In genomic region chr6:32835167-32835893, GRCh38 we compare ENCODE assay signal across 27 cellular contexts. TPM values are rescaled to one million over a fixed set of nuclear protein-coding genes. Genes with fewer than 3 reads are reported as not detected.
A peak's percentile ranks its signal among the peaks of the same experiment; 100 is the strongest.
DNase-seq lines count a peak whose midpoint lies in the region; ATAC-seq, FAIRE-seq and TF ChIP-seq lines count a peak whose summit lies in the region.
"Had no signal": no experiment of that assay in that cellular context is flagged by ENCODE, and none has a peak within 500 bp of the region (broad histone marks: within the 10 kb centered on the region; RNA-seq: fewer than 3 reads in every experiment).

No MANE protein-coding gene starts in this region.

- peaks cover 70% of the 10 kb centered on the region for H3K4me1 Mint-ChIP-seq in activated CD4-positive, alpha-beta T cell treated with anti-CD3 and anti-CD28 coated beads, Interleukin-2, amount 10 ng/mL, durations not matched to agents 24 days and 14 days
- H3K4me1 Mint-ChIP-seq in CD8-positive, alpha-beta memory T cell = peaks cover 70 to 85% (median 73%) of the 10 kb centered on the region in 3 donors
- H3K4me1 Mint-ChIP-seq in activated naive CD8-positive, alpha-beta T cell (ENCODE audit: low read depth) = peaks cover 79% of the 10 kb centered on the region
- H3K4me1 Mint-ChIP-seq in neural crest cell = peaks cover 12% of the 10 kb centered on the region

- peak overlapping the region; percentile 56 for H3K4me3 Mint-ChIP-seq in activated CD4-positive, alpha-beta T cell treated with anti-CD3 and anti-CD28 coated beads, Interleukin-2, amount 10 ng/mL, durations not matched to agents 24 days and 14 days
- peak overlapping the region in 5 of 7 donors; percentile 9 to 96 (median 91) for H3K4me3 Mint-ChIP-seq in CD8-positive, alpha-beta memory T cell
- H3K4me3 Mint-ChIP-seq in activated naive CD8-positive, alpha-beta T cell = peak overlapping the region; percentile 92
- peak overlapping the region; percentile 68 for H3K4me3 Mint-ChIP-seq in neural crest cell

- POLR2A ChIA-PET in CD8-positive, alpha-beta memory T cell (lab: Charles Lee) = interaction anchor here (0.6 kb wide), 1 partner anchor 19 kb away, joined by 3 read pairs; the partner anchor contains the start of genes PSMB9 and TAP1

- H3K27ac Mint-ChIP-seq in activated CD4-positive, alpha-beta T cell treated with anti-CD3 and anti-CD28 coated beads, Interleukin-2, amount 10 ng/mL, durations not matched to agents 24 days and 14 days = no peak overlapping the region
- peak overlapping the region in 7 of 8 donors; percentile 11 to 100 (median 81) for H3K27ac Mint-ChIP-seq in CD8-positive, alpha-beta memory T cell
- peak overlapping the region; percentile 100 for H3K27ac Mint-ChIP-seq in activated naive CD8-positive, alpha-beta T cell
- H3K27ac Mint-ChIP-seq in neural crest cell (ENCODE audit: unreplicated experiment) = no peak overlapping the region

- H3K9me3 ChIP-seq in CD8-positive, alpha-beta memory T cell (ENCODE audit: low read length) = no peaks in the 10 kb centered on the region
- no peaks in the 10 kb centered on the region for H3K9me3 ChIP-seq in ovary
- H3K9me3 ChIP-seq: BE2C, left lung, MG63, neutrophil had no signal

- FAIRE-seq in GM12892 (lab: Jason Lieb, UNC) = no peak
- FAIRE-seq: A204.1, bronchial epithelial cell, D721Med, GM18507 had no signal

- ATAC-seq in GM21825 (IDR thresholded peaks at IDR 0.05; ENCODE audit: unreplicated experiment) = no peak
- ATAC-seq: left lung had no signal

- intact Hi-C loops in activated CD4-positive, alpha-beta T cell treated with anti-CD3 and anti-CD28 coated beads, Interleukin-2, amount 10 ng/mL, durations not matched to agents 24 days and 14 days (cut with micrococcal nuclease) = no loop called here
- intact Hi-C loops in ovary (cut with DNase I) = loop anchor here in 2 of 4 donors (5.0 kb wide), 1 partner anchor 37 kb away; no protein-coding TSS in a partner anchor

- peaks cover 78% of the 10 kb centered on the region for H3K36me3 Mint-ChIP-seq in activated CD4-positive, alpha-beta T cell treated with anti-CD3 and anti-CD28 coated beads, Interleukin-2, amount 10 ng/mL, durations not matched to agents 24 days and 14 days (ENCODE audit: low read depth)
- peaks cover 18 to 83% (median 28%) of the 10 kb centered on the region in 3 donors for H3K36me3 Mint-ChIP-seq in CD8-positive, alpha-beta memory T cell
- peaks cover 38% of the 10 kb centered on the region for H3K36me3 Mint-ChIP-seq in activated naive CD8-positive, alpha-beta T cell
- H3K36me3 Mint-ChIP-seq in neural crest cell (ENCODE audit: low read depth) = no peaks in the 10 kb centered on the region

- TF ChIP-seq CTCF in neural crest cell (conservative IDR thresholded peaks at IDR 0.05) = no peak
- TF ChIP-seq CTCF in ovary (IDR thresholded peaks at IDR 0.05) = no peak

- no peaks in the 10 kb centered on the region for H3K27me3 Mint-ChIP-seq in activated CD4-positive, alpha-beta T cell treated with anti-CD3 and anti-CD28 coated beads, Interleukin-2, amount 10 ng/mL, durations not matched to agents 24 days and 14 days
- H3K27me3 Mint-ChIP-seq in CD8-positive, alpha-beta memory T cell = no peaks in the 10 kb centered on the region
- no peaks in the 10 kb centered on the region for H3K27me3 Mint-ChIP-seq in activated naive CD8-positive, alpha-beta T cell
- peaks cover 6% of the 10 kb centered on the region for H3K27me3 Mint-ChIP-seq in neural crest cell (ENCODE audit: low read depth)

- H3K4me3 ChIP-seq in CD8-positive, alpha-beta memory T cell (ENCODE audit: low read length) = no peak overlapping the region
- H3K4me3 ChIP-seq in ovary = no peak overlapping the region
- H3K4me3 ChIP-seq: left lung, MG63, smooth muscle cell had no signal

- DNase-seq in activated CD4-positive, alpha-beta T cell treated with anti-CD3 and anti-CD28 coated beads, Interleukin-2, amount 10 ng/mL, durations not matched to agents 24 days and 14 days = peak; percentile 56
- no peak for DNase-seq in activated CD4-positive, alpha-beta T cell treated with anti-CD3 and anti-CD28 coated beads, Interleukin-2, amount 50 U/mL, for 48 hours
- DNase-seq in CD8-positive, alpha-beta memory T cell = no peak
- DNase-seq in neural crest cell (ENCODE audit: low read depth, low spot score) (no peak), ovary (no peak), GM12892 (ENCODE audit: insufficient read length) (no peak)
- DNase-seq: activated CD8-positive, alpha-beta memory T cell treated with anti-CD3 and anti-CD28 coated beads, Interleukin-2, amount 50 U/mL, for 48 hours; BE2C; cortex of kidney; EL; glutamatergic neuron; IMR-90; left lung; MG63; NCI-H1436 treated with DMSO at 0.1 percent for 48 hours; NCI-H524; stimulated activated CD4-positive, alpha-beta T cell treated with anti-CD3 and anti-CD28 coated beads, Interleukin-4, amount 100 ng/mL, for 1 hour; T1000 had no signal

- peaks cover 49% of the 10 kb centered on the region for H3K4me1 ChIP-seq in CD8-positive, alpha-beta memory T cell (ENCODE audit: insufficient read depth, low read length)
- peaks cover 4% of the 10 kb centered on the region for H3K4me1 ChIP-seq in ovary (ENCODE audit: insufficient read depth)

- WGBS in ovary, 3 donors = 94% methylated on average over 16 of the region's 16 CpGs

- H3K9me3 Mint-ChIP-seq in activated CD4-positive, alpha-beta T cell treated with anti-CD3 and anti-CD28 coated beads, Interleukin-2, amount 10 ng/mL, durations not matched to agents 24 days and 14 days = peaks cover 5% of the 10 kb centered on the region
- no peaks in the 10 kb centered on the region for H3K9me3 Mint-ChIP-seq in CD8-positive, alpha-beta memory T cell
- no peaks in the 10 kb centered on the region for H3K9me3 Mint-ChIP-seq in activated naive CD8-positive, alpha-beta T cell (ENCODE audit: low read depth)
- H3K9me3 Mint-ChIP-seq in neural crest cell = no peaks in the 10 kb centered on the region

- no peak overlapping the region for H3K27ac ChIP-seq in CD8-positive, alpha-beta memory T cell (ENCODE audit: low read depth, low read length)
- no peak overlapping the region for H3K27ac ChIP-seq in ovary
- H3K27ac ChIP-seq: HL-60, left lung, neutrophil had no signal

- H3K36me3 ChIP-seq in CD8-positive, alpha-beta memory T cell (ENCODE audit: insufficient read depth, low read length) = peaks cover 55% of the 10 kb centered on the region
- H3K36me3 ChIP-seq in ovary = no peaks in the 10 kb centered on the region
- H3K36me3 ChIP-seq: BE2C had no signal

- no peaks in the 10 kb centered on the region for H3K27me3 ChIP-seq in CD8-positive, alpha-beta memory T cell (ENCODE audit: insufficient read depth, low read length, poor library complexity, severe bottlenecking)
- H3K27me3 ChIP-seq in ovary = no peaks in the 10 kb centered on the region
- H3K27me3 ChIP-seq: BE2C, left lung, MG63, neutrophil had no signal

- TF ChIP-seq POLR2A in ovary (IDR thresholded peaks at IDR 0.05) = no peak
- TF ChIP-seq POLR2A in GM12892 (IDR thresholded peaks at IDR 0.05; ENCODE audit: low read depth, low read length) = no peak

- CTCF ChIA-PET in CD8-positive, alpha-beta memory T cell (lab: Charles Lee) = interaction anchor here (1.1 to 3.2 kb wide), 2 partner anchors 33 to 149 kb away, joined by 6 to 16 read pairs; no protein-coding TSS in a partner anchor

- no peak for TF ChIP-seq EP300 in ovary (IDR thresholded peaks at IDR 0.05)

RNA-seq across cellular contexts. Expression of gene TAP2, which starts 3.2 kb away (rescaled TPM):
- total RNA-seq in activated CD4-positive, alpha-beta T cell treated with anti-CD3 and anti-CD28 coated beads, Interleukin-2, amount 10 ng/mL, durations not matched to agents 24 days and 14 days = 152 and 163 TPM in 2 replicates
- total RNA-seq in CD8-positive, alpha-beta memory T cell = 100 to 1,000 TPM; 221 to 228 TPM
- 35.8 TPM for polyA plus RNA-seq in CD8-positive, alpha-beta memory T cell
- total RNA-seq in neural crest cell (18.0 and 18.2 TPM in 2 replicates), ovary (10 to 100 TPM in 6 of 7 donors, 1 to 10 TPM in 1; 8.9 to 23.8 (median 18.6) TPM)
- polyA plus RNA-seq in ovary = 10 to 100 TPM; 13.9 to 16.5 TPM
- 45.5 TPM for polyA plus RNA-seq in GM12892 (2012; ENCODE audit: missing spikeins)

RNA-seq across cellular contexts. Expression of gene PSMB8, which starts 8.5 kb away (rescaled TPM):
- total RNA-seq in activated CD4-positive, alpha-beta T cell treated with anti-CD3 and anti-CD28 coated beads, Interleukin-2, amount 10 ng/mL, durations not matched to agents 24 days and 14 days = 342 and 353 TPM in 2 replicates
- 100 to 1,000 TPM; 311 to 326 TPM for total RNA-seq in CD8-positive, alpha-beta memory T cell
- polyA plus RNA-seq in CD8-positive, alpha-beta memory T cell = 422 TPM
- 1.1 and 1.7 TPM in 2 replicates for total RNA-seq in neural crest cell
- total RNA-seq in ovary = 10 to 100 TPM; 28.9 to 44.8 (median 36.0) TPM
- 100 to 1,000 TPM in 1 of 2 donors, 10 to 100 TPM in 1; 62.2 to 103 TPM for polyA plus RNA-seq in ovary
- polyA plus RNA-seq in GM12892 (2012; ENCODE audit: missing spikeins) = 358 TPM

RNA-seq across cellular contexts. Expression of gene TAP1, which starts 18.2 kb away (rescaled TPM):
- 275 and 283 TPM in 2 replicates for total RNA-seq in activated CD4-positive, alpha-beta T cell treated with anti-CD3 and anti-CD28 coated beads, Interleukin-2, amount 10 ng/mL, durations not matched to agents 24 days and 14 days
- 100 to 1,000 TPM; 394 to 407 TPM for total RNA-seq in CD8-positive, alpha-beta memory T cell
- polyA plus RNA-seq in CD8-positive, alpha-beta memory T cell = 396 TPM
- 2.7 and 2.8 TPM in 2 replicates for total RNA-seq in neural crest cell
- 10 to 100 TPM; 17.7 to 30.7 (median 23.3) TPM for total RNA-seq in ovary
- 10 to 100 TPM; 22.7 to 48.4 TPM for polyA plus RNA-seq in ovary
- 151 TPM for polyA plus RNA-seq in GM12892 (2012; ENCODE audit: missing spikeins)

RNA-seq across cellular contexts. Expression of gene HLA-DOB, which starts 18.5 kb away (rescaled TPM):
- total RNA-seq in activated CD4-positive, alpha-beta T cell treated with anti-CD3 and anti-CD28 coated beads, Interleukin-2, amount 10 ng/mL, durations not matched to agents 24 days and 14 days = 2.8 and 4.2 TPM in 2 replicates
- under 1 TPM; 0.77 to 0.97 TPM for total RNA-seq in CD8-positive, alpha-beta memory T cell
- polyA plus RNA-seq in CD8-positive, alpha-beta memory T cell = 0.62 TPM
- 0.28 TPM in 1 of 2 replicates, not detected in the other for total RNA-seq in neural crest cell
- 1 to 10 TPM in 2 of 7 donors, under 1 TPM in 4, not detected in 1; 0.28 to 4.6 (median 0.73) TPM for total RNA-seq in ovary
- polyA plus RNA-seq in ovary = 1 to 10 TPM in 1 of 2 donors, under 1 TPM in 1; 0.24 to 1.6 TPM
- 71.9 TPM for polyA plus RNA-seq in GM12892 (2012; ENCODE audit: missing spikeins)
- polyA plus RNA-seq: smooth muscle cell had no signal

RNA-seq across cellular contexts. Expression of gene PSMB9, which starts 18.7 kb away (rescaled TPM):
- total RNA-seq in activated CD4-positive, alpha-beta T cell treated with anti-CD3 and anti-CD28 coated beads, Interleukin-2, amount 10 ng/mL, durations not matched to agents 24 days and 14 days = 249 and 257 TPM in 2 replicates
- 100 to 1,000 TPM; 245 to 255 TPM for total RNA-seq in CD8-positive, alpha-beta memory T cell
- 597 TPM for polyA plus RNA-seq in CD8-positive, alpha-beta memory T cell
- not detected in 2 replicates for total RNA-seq in neural crest cell
- total RNA-seq in ovary = 10 to 100 TPM in 6 of 7 donors, 1 to 10 TPM in 1; 9.5 to 28.3 (median 20.4) TPM
- polyA plus RNA-seq in ovary = 10 to 100 TPM; 23.6 to 30.7 TPM
- polyA plus RNA-seq in GM12892 (2012; ENCODE audit: missing spikeins) = 286 TPM
- total RNA-seq: smooth muscle cell had no signal

Comparison
In these comparisons a context has a peak if more than half of its experiments do, and no peak if none do; other contexts are left out.
1. H3K27ac Mint-ChIP-seq: peak in CD8-positive, alpha-beta memory T cell (7 of 8) and activated naive CD8-positive, alpha-beta T cell (single experiment); none in activated CD4-positive, alpha-beta T cell treated with anti-CD3 and anti-CD28 coated beads, Interleukin-2, amount 10 ng/mL, durations not matched to agents 24 days and 14 days (single experiment) and neural crest cell (single experiment).
2. RNA of gene PSMB8, which starts 8.5 kb away (total RNA-seq): 342 to 353 TPM in activated CD4-positive, alpha-beta T cell treated with anti-CD3 and anti-CD28 coated beads, Interleukin-2, amount 10 ng/mL, durations not matched to agents 24 days and 14 days, 311 to 326 TPM in CD8-positive, alpha-beta memory T cell and 28.9 to 44.8 TPM in ovary; 1.1 to 1.7 TPM in neural crest cell; every median in the first group is over 10 times any median in the second.
3. Peak in every context shown above with its lines, with median percentiles within 50 percentile points of each other: H3K4me3 Mint-ChIP-seq.